1 cellular context compared by ENCODE assay signal in the genomic region with DNA sequence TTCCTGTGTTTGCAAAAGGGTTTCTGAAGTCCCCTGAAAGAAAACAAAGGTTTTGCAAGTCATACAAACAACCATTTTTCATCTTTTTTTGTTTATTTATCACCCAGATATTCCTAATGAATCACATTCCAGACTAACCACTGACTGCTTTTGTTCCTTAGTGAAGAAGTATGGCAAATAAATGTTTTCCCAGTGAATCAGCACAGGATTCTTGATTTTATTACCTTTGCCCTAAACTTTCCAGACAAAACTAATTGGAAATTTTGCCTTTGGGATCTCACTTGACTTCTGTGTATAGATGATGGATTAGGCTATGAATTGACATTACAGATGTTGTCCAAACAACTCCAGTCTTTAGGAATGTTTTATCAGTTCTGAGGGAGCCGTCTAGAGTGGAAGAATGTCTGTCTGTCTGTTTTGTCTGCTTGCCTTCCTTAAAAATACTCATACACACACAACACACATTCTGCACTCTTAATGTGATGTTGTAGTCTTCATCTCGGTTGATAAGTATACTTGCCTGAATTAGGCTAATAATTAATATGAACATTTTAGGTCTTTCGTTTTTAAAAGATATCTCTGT.
TF ChIP-seq lines count a peak whose summit lies in the region.

No MANE protein-coding gene starts in this region.

TF ChIP-seq in K562, 482 proteins besides CTCF, POLR2A, EP300 and RAD21:
- TF ChIP-seq HNRNPL (IDR thresholded peaks at IDR 0.05; ENCODE audit: low read depth, low read length) (no peak), HBP1 (CRISPR knock-in tag; IDR thresholded peaks at IDR 0.05) (no peak), CREM (IDR thresholded peaks at IDR 0.05; ENCODE audit: low read depth) (no peak), ZNF561 (CRISPR knock-in tag; conservative IDR thresholded peaks at IDR 0.05) (no peak), PHF8 (IDR thresholded peaks at IDR 0.05; ENCODE audit: borderline replicate concordance, low read length) (no peak), NRF1 (conservative IDR thresholded peaks at IDR 0.05 in 1 of 2, IDR thresholded peaks at IDR 0.05 in 1 of 2) (no peak), ZNF449 (CRISPR knock-in tag; IDR thresholded peaks at IDR 0.05) (no peak)
- TF ChIP-seq, protein P1, sequence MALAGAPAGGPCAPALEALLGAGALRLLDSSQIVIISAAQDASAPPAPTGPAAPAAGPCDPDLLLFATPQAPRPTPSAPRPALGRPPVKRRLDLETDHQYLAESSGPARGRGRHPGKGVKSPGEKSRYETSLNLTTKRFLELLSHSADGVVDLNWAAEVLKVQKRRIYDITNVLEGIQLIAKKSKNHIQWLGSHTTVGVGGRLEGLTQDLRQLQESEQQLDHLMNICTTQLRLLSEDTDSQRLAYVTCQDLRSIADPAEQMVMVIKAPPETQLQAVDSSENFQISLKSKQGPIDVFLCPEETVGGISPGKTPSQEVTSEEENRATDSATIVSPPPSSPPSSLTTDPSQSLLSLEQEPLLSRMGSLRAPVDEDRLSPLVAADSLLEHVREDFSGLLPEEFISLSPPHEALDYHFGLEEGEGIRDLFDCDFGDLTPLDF (CRISPR knock-in tag; IDR thresholded peaks at IDR 0.05) = no peak
- TF ChIP-seq, protein P2, sequence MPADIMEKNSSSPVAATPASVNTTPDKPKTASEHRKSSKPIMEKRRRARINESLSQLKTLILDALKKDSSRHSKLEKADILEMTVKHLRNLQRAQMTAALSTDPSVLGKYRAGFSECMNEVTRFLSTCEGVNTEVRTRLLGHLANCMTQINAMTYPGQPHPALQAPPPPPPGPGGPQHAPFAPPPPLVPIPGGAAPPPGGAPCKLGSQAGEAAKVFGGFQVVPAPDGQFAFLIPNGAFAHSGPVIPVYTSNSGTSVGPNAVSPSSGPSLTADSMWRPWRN (IDR thresholded peaks at IDR 0.05; ENCODE audit: low read depth) = no peak
